Comparison of ENCODE assay signal across 12 cellular contexts in genomic region chr1:159161719-159162026, GRCh38. TPM values are rescaled to one million over a fixed set of nuclear protein-coding genes. Genes with fewer than 3 reads are reported as not detected.
"Had no signal": no experiment of that assay in that cellular context is flagged by ENCODE, and none has a peak within 500 bp of the region (broad histone marks: within the 10 kb centered on the region; RNA-seq: fewer than 3 reads in every experiment).

No MANE protein-coding gene starts in this region.

- H3K4me3 ChIP-seq: heart right ventricle, lower lobe of right lung, mucosa of descending colon, neural progenitor cell, tibial artery had no signal

- H3K9ac ChIP-seq: neural progenitor cell had no signal

- H3K4me2 ChIP-seq: neural progenitor cell had no signal

- H3K27me3 ChIP-seq: neural progenitor cell had no signal

- H3K27ac ChIP-seq: lower lobe of right lung, neural progenitor cell, tibial artery had no signal

- H3K36me3 ChIP-seq: heart right ventricle, lower lobe of right lung, neural progenitor cell, tibial artery had no signal

- H3K9me3 ChIP-seq: heart right ventricle, lower lobe of right lung, mucosa of descending colon, tibial artery had no signal

- H3K4me1 ChIP-seq: neural progenitor cell had no signal

- H2AFZ ChIP-seq: neural progenitor cell had no signal

RNA-seq across cellular contexts. Expression of gene CADM3, which starts 9.7 kb away (rescaled TPM):
- total RNA-seq: activated CD4-positive, alpha-beta memory T cell treated with anti-CD3 and anti-CD28 coated beads, Interleukin-2, amount 10 ng/mL, durations not matched to agents 7 days and 5 days; activated CD4-positive, alpha-beta T cell treated with anti-CD3 and anti-CD28 coated beads, Interleukin-2, amount 10 ng/mL, durations not matched to agents 24 days and 14 days; activated T-cell treated with anti-CD3 and anti-CD28 coated beads, Interleukin-2, amount 50 U/mL, for 72 hours; fibroblast of villous mesenchyme; naive thymus-derived CD4-positive, alpha-beta T cell; T-helper 2 cell treated with Interferon-gamma antibody and Interleukin-4, amounts not matched to agents 100 ng/mL and 5 ng/mL, for 36 hours had no signal
- polyA plus RNA-seq: naive thymus-derived CD4-positive, alpha-beta T cell had no signal

RNA-seq across cellular contexts. Expression of gene ACKR1, which starts 43.0 kb away (rescaled TPM):
- total RNA-seq: activated CD4-positive, alpha-beta memory T cell treated with anti-CD3 and anti-CD28 coated beads, Interleukin-2, amount 10 ng/mL, durations not matched to agents 7 days and 5 days; activated CD4-positive, alpha-beta T cell treated with anti-CD3 and anti-CD28 coated beads, Interleukin-2, amount 10 ng/mL, durations not matched to agents 24 days and 14 days; activated T-cell treated with anti-CD3 and anti-CD28 coated beads, Interleukin-2, amount 50 U/mL, for 72 hours; fibroblast of villous mesenchyme; kidney epithelial cell; naive thymus-derived CD4-positive, alpha-beta T cell; T-helper 2 cell treated with Interferon-gamma antibody and Interleukin-4, amounts not matched to agents 100 ng/mL and 5 ng/mL, for 36 hours had no signal
- polyA plus RNA-seq: naive thymus-derived CD4-positive, alpha-beta T cell had no signal
